1 cellular context compared by ENCODE assay signal in genomic region chr4:37685726-37686372, GRCh38.
TF ChIP-seq lines count a peak whose summit lies in the region.

No MANE protein-coding gene starts in this region.

TF ChIP-seq in HepG2, 621 proteins besides CTCF, POLR2A, EP300 and RAD21 (continued from another document and continues in another):
- TF ChIP-seq FOXP4 (CRISPR knock-in tag; IDR thresholded peaks at IDR 0.05): no peak
- TF ChIP-seq ZNF512 (CRISPR knock-in tag; IDR thresholded peaks at IDR 0.05): no peak
- no peak for TF ChIP-seq HINFP (CRISPR knock-in tag; IDR thresholded peaks at IDR 0.05; ENCODE audit: low read depth)
- TF ChIP-seq POLR2AphosphoS2 (IDR thresholded peaks at IDR 0.05; ENCODE audit: low read depth, low read length): no peak
- no peak for TF ChIP-seq HNRNPL (IDR thresholded peaks at IDR 0.05; ENCODE audit: low read depth, low read length)
- no peak for TF ChIP-seq ZNF547 (CRISPR knock-in tag; IDR thresholded peaks at IDR 0.05)
- 0 out of 2 replicates have a peak, but pooled peaks have one; percentile 33 for TF ChIP-seq ZBTB4 (CRISPR knock-in tag; IDR thresholded peaks at IDR 0.05; ENCODE audit: borderline replicate concordance)
- TF ChIP-seq ZNF777 (CRISPR knock-in tag; IDR thresholded peaks at IDR 0.05): peak; percentile 72
- TF ChIP-seq ZBTB39 (CRISPR knock-in tag; IDR thresholded peaks at IDR 0.05): no peak
- TF ChIP-seq AHDC1 (CRISPR knock-in tag; IDR thresholded peaks at IDR 0.05; ENCODE audit: borderline replicate concordance): no peak
- TF ChIP-seq ZNF30 (CRISPR knock-in tag; IDR thresholded peaks at IDR 0.05): no peak
- no peak for TF ChIP-seq NFE2L1 (CRISPR knock-in tag; IDR thresholded peaks at IDR 0.05; ENCODE audit: borderline replicate concordance)
- TF ChIP-seq FOSL2 (CRISPR knock-in tag; IDR thresholded peaks at IDR 0.05): no peak
- no peak for TF ChIP-seq RORA (CRISPR knock-in tag; IDR thresholded peaks at IDR 0.05)
- TF ChIP-seq TFDP2 (CRISPR knock-in tag; IDR thresholded peaks at IDR 0.05): no peak
- TF ChIP-seq ZBTB37 (CRISPR knock-in tag; IDR thresholded peaks at IDR 0.05): no peak
- peak; percentile 35 for TF ChIP-seq ZNF564 (CRISPR knock-in tag; IDR thresholded peaks at IDR 0.05)
- TF ChIP-seq MXD3 (CRISPR knock-in tag; IDR thresholded peaks at IDR 0.05): peak; percentile 58; the same call in 1 of the 2 replicates
- no peak for TF ChIP-seq BCL6 (CRISPR knock-in tag; IDR thresholded peaks at IDR 0.05)
- no peak for TF ChIP-seq NR2C2 (CRISPR knock-in tag; IDR thresholded peaks at IDR 0.05; ENCODE audit: borderline replicate concordance)
- TF ChIP-seq ZSCAN31 (CRISPR knock-in tag; IDR thresholded peaks at IDR 0.05; ENCODE audit: low read depth): no peak; the same call in none of the 2 replicates
- TF ChIP-seq ZBTB46 (CRISPR knock-in tag; IDR thresholded peaks at IDR 0.05; ENCODE audit: borderline replicate concordance): no peak
- no peak for TF ChIP-seq ZBTB21 (CRISPR knock-in tag; IDR thresholded peaks at IDR 0.05)
- TF ChIP-seq ZFP62 (CRISPR knock-in tag; IDR thresholded peaks at IDR 0.05): no peak
- no peak for TF ChIP-seq FUBP1 (CRISPR knock-in tag; IDR thresholded peaks at IDR 0.05; ENCODE audit: borderline replicate concordance)
- no peak for TF ChIP-seq TEF (CRISPR knock-in tag; IDR thresholded peaks at IDR 0.05)
- TF ChIP-seq ZKSCAN8 (CRISPR knock-in tag; IDR thresholded peaks at IDR 0.05; ENCODE audit: borderline replicate concordance): no peak
- no peak for TF ChIP-seq XBP1 (CRISPR knock-in tag; IDR thresholded peaks at IDR 0.05)
- TF ChIP-seq FOXK2 (IDR thresholded peaks at IDR 0.05): no peak
- TF ChIP-seq BORCS8-MEF2B (CRISPR knock-in tag; IDR thresholded peaks at IDR 0.05): peak; percentile 16; the same call in 1 of the 2 replicates
